ENCODE assay signal across 13 cellular contexts in the genomic region with DNA sequence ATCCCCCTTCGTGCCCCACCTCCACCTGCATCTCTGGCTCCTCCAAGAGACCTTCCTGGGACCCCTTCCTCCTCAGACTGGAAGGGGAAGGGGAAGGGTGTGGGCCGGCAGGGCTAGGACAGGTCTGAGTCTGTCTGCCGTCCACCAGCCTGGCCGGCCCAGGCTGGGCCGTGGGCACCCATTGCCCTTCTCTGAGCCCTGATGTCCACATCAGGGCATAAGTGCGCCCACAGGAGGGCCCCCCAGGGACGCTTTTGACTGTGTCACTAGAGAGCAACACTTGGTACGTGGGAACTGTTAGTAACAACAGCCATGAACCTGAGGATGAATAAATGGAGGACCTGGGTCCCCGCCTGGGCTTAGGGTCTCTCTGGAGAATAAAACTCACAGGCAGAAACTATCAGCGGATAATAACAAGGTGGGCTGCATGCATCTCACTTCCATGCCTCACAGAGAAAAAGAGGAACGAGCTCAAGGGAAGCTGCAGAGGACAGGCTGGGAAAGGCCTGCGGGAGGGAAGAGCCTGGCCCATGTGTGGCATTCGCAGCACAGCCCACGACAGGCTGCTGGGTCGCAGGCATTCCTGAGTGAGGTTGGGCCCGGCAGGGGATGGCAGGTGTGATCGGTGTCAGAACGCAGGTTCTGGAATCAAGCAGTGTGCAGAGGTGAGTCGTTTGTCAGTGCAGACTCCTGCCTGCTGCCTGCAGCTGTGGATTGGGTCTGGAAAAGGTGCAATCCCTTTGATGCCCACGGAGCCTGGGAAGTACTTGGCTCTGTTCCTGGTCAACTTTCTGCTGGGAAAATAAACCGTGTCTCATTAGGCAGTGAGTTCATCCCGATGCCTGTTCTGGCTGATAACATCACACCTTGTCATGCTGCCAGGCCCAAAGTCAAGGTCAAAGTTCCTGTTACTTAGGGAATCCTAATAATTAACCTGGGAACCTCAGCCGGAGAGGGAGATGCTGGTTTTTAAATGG.
DNase-seq lines count a peak whose midpoint lies in the region; ATAC-seq and TF ChIP-seq lines count a peak whose summit lies in the region.
"Had no signal": no experiment of that assay in that cellular context is flagged by ENCODE, and none has a peak within 500 bp of the region (broad histone marks: within the 10 kb centered on the region; RNA-seq: fewer than 3 reads in every experiment).

No MANE protein-coding gene starts in this region.

- H3K9me3 ChIP-seq in NT2/D1 (ENCODE audit: insufficient read depth, low read length) = no peaks in the 10 kb centered on the region
- H3K9me3 ChIP-seq in trophoblast cell (ENCODE audit: insufficient read depth, low read depth, low read length) = peaks cover 5% of the 10 kb centered on the region
- H3K9me3 ChIP-seq in uterus = no peaks in the 10 kb centered on the region

- H3K9ac ChIP-seq in NT2/D1 (ENCODE audit: insufficient read length, low read depth) (peak overlapping the region; percentile 34), trophoblast cell (ENCODE audit: low read length) (no peak overlapping the region)
- H3K9ac ChIP-seq: KMS-11 had no signal

- WGBS in trophoblast cell (ENCODE audit: extremely low coverage, insufficient coverage, insufficient read length) = no CpG with 5 or more reads among the region's 23 CpGs

- no peaks in the 10 kb centered on the region for H3K27me3 ChIP-seq in H7 (ENCODE audit: control insufficient read depth, insufficient read depth, low read length)
- H3K27me3 ChIP-seq in NT2/D1 (ENCODE audit: insufficient read depth, insufficient read length) = no peaks in the 10 kb centered on the region
- H3K27me3 ChIP-seq in trophoblast cell (ENCODE audit: insufficient read depth, low read length) = no peaks in the 10 kb centered on the region
- H3K27me3 ChIP-seq in uterus = no peaks in the 10 kb centered on the region

- H3K18ac ChIP-seq in trophoblast cell (ENCODE audit: low read length) = no peak overlapping the region

- no peak overlapping the region for H3K27ac ChIP-seq in trophoblast cell (ENCODE audit: low read depth, low read length)
- no peak overlapping the region for H3K27ac ChIP-seq in uterus
- H3K27ac ChIP-seq: KMS-11 had no signal

- TF ChIP-seq CTCF in uterus (IDR thresholded peaks at IDR 0.05) = no peak

- H4K91ac ChIP-seq in trophoblast cell (ENCODE audit: low read depth, low read length) = no peak overlapping the region

- no peak overlapping the region for H3K14ac ChIP-seq in trophoblast cell (ENCODE audit: low read length)

- no peak overlapping the region for H4K12ac ChIP-seq in trophoblast cell (ENCODE audit: low read depth, low read length)

- H3K79me2 ChIP-seq in trophoblast cell (ENCODE audit: control insufficient read depth, insufficient read depth, low read length, poor library complexity) = no peaks in the 10 kb centered on the region

- TF ChIP-seq POLR2A in uterus (IDR thresholded peaks at IDR 0.05) = no peak

- no peak overlapping the region for H4K8ac ChIP-seq in trophoblast cell (ENCODE audit: low read depth, low read length)

- H3K23ac ChIP-seq in trophoblast cell (ENCODE audit: low read length) = no peak overlapping the region

- ATAC-seq in esophagus mucosa (peak; percentile 72), HG03159 (IDR thresholded peaks at IDR 0.05; ENCODE audit: unreplicated experiment) (no peak)

- H2BK5ac ChIP-seq in trophoblast cell (ENCODE audit: low read depth, low read length, poor library complexity) = no peak overlapping the region

- no peak overlapping the region for H2BK12ac ChIP-seq in trophoblast cell (ENCODE audit: low read length)

- peaks cover 26% of the 10 kb centered on the region for H3K4me1 ChIP-seq in NT2/D1 (ENCODE audit: insufficient read depth, insufficient read length)
- peaks cover 3 to 6% of the 10 kb centered on the region in 2 experiments for H3K4me1 ChIP-seq in trophoblast cell (ENCODE audit: control insufficient read depth in 1 of 2, insufficient read depth in 2 of 2, low read length in 2 of 2)
- H3K4me1 ChIP-seq in uterus = no peaks in the 10 kb centered on the region

- no peak overlapping the region for H2BK120ac ChIP-seq in trophoblast cell (ENCODE audit: insufficient read depth, low read length, poor library complexity)

- H3K4ac ChIP-seq in trophoblast cell (ENCODE audit: low read depth, low read length) = no peak overlapping the region

- no peak overlapping the region for H2AK5ac ChIP-seq in trophoblast cell (ENCODE audit: low read length)

- intact Hi-C loops in uterus (cut with DNase I; ENCODE audit: low total_unique reads) = no loop called here

- DNase-seq in H7 (peak; percentile 77), NT2/D1 (ENCODE audit: low read depth, low spot score) (no peak), trophoblast cell (peak; percentile 39 to 58), uterus (no peak), NCI-H446 treated with DMSO at 0.1 percent for 48 hours (lab: John Stamatoyannopoulos, UW) (no peak)
- no peak for DNase-seq in effector CD8-positive, alpha-beta T cell (lab: John Stamatoyannopoulos, UW)
- DNase-seq: activated CD8-positive, alpha-beta memory T cell treated with anti-CD3 and anti-CD28 coated beads, Interleukin-2, amount 50 U/mL, for 4 hours; COR-L47; NCI-H748 treated with DMSO at 0.1 percent for 48 hours had no signal

- H3K79me1 ChIP-seq in trophoblast cell (ENCODE audit: low read length) = no peaks in the 10 kb centered on the region

- H3K36me3 ChIP-seq in H7 (replicated peaks; ENCODE audit: control insufficient read depth, insufficient read depth, low read length) (no peaks in the 10 kb centered on the region), NT2/D1 (ENCODE audit: insufficient read depth, insufficient read length, low read length) (peaks cover 8% of the 10 kb centered on the region), trophoblast cell (ENCODE audit: control insufficient read depth in 1 of 2, insufficient read depth in 2 of 2, low read length in 2 of 2) (no peaks in the 10 kb centered on the region), uterus (no peaks in the 10 kb centered on the region)

- no peak overlapping the region for H2AFZ ChIP-seq in trophoblast cell (ENCODE audit: insufficient read depth, low read length, poor library complexity)

- H3K4me2 ChIP-seq in trophoblast cell (ENCODE audit: low read length) = no peak overlapping the region
- H3K4me2 ChIP-seq: KMS-11 had no signal

- H3K4me3 ChIP-seq in H7 (ENCODE audit: insufficient read depth, low read depth, low read length) = no peak overlapping the region
- H3K4me3 ChIP-seq in NT2/D1 (ENCODE audit: insufficient read length, low read depth) = no peak overlapping the region
- no peak overlapping the region for H3K4me3 ChIP-seq in trophoblast cell (ENCODE audit: low read depth, low read length)
- no peak overlapping the region for H3K4me3 ChIP-seq in uterus
- H3K4me3 ChIP-seq: lung had no signal

Comparison
In these comparisons a context has a peak if more than half of its experiments do, and no peak if none do; other contexts are left out.
1. DNase-seq: peak in H7 (single experiment) and trophoblast cell (2 of 2); none in NT2/D1 (single experiment), uterus (0 of 2), effector CD8-positive, alpha-beta T cell (single experiment) and NCI-H446 treated with DMSO at 0.1 percent for 48 hours (single experiment).